Comparison of ENCODE assay signal across 19 cellular contexts in genomic region chr16:53492499-53492898, GRCh38. TPM values are rescaled to one million over a fixed set of nuclear protein-coding genes. Genes with fewer than 3 reads are reported as not detected.
DNase-seq lines count a peak whose midpoint lies in the region; ATAC-seq, FAIRE-seq and TF ChIP-seq lines count a peak whose summit lies in the region.
"Had no signal": no experiment of that assay in that cellular context is flagged by ENCODE, and none has a peak within 500 bp of the region (broad histone marks: within the 10 kb centered on the region; RNA-seq: fewer than 3 reads in every experiment).

No MANE protein-coding gene starts in this region.

- no peaks in the 10 kb centered on the region for H3K4me1 ChIP-seq in A549
- no peaks in the 10 kb centered on the region for H3K4me1 ChIP-seq in effector memory CD4-positive, alpha-beta T cell (ENCODE audit: control insufficient read depth, insufficient read depth, low read length, poor library complexity, severe bottlenecking)

- H3K4me3 ChIP-seq in A549: no peak overlapping the region
- H3K4me3 ChIP-seq in effector memory CD4-positive, alpha-beta T cell (ENCODE audit: insufficient read depth, low read depth, low read length, poor library complexity, severe bottlenecking): no peak overlapping the region
- H3K4me3 ChIP-seq: GM23248, PC-9 had no signal

- ATAC-seq in A549 (no peak), T-helper 17 cell (no peak), HG03521 (IDR thresholded peaks at IDR 0.05; ENCODE audit: unreplicated experiment) (no peak), GM18502 (IDR thresholded peaks at IDR 0.05; ENCODE audit: poor library complexity, unreplicated experiment) (no peak)
- ATAC-seq: HCT116 had no signal

- 88% methylated on average over 1 of the region's 1 CpG for WGBS in A549 (ENCODE audit: missing lambda C conversion rate)

- no peaks in the 10 kb centered on the region for H3K9me3 Mint-ChIP-seq in activated CD4-positive, alpha-beta T cell treated with anti-CD3 and anti-CD28 coated beads, Interleukin-2, amount 10 ng/mL, durations not matched to agents 7 days and 5 days

- CTCF ChIA-PET in activated CD4-positive, alpha-beta T cell treated with anti-CD3 and anti-CD28 coated beads, Interleukin-2, amount 10 ng/mL, durations not matched to agents 7 days and 5 days (lab: Charles Lee): interaction anchor here (1.9 kb wide), 1 partner anchor 10 kb away, joined by 7 read pairs; no protein-coding TSS in a partner anchor
- CTCF ChIA-PET in A549 (lab: Yijun Ruan, JAX): no interaction called here

- H3K9me3 ChIP-seq in A549 (no peaks in the 10 kb centered on the region), T-helper 17 cell (ENCODE audit: control insufficient read depth, low read length, poor library complexity, severe bottlenecking) (no peaks in the 10 kb centered on the region)
- H3K9me3 ChIP-seq in effector memory CD4-positive, alpha-beta T cell (ENCODE audit: control insufficient read depth, low read length): no peaks in the 10 kb centered on the region

- H3K27me3 Mint-ChIP-seq in activated CD4-positive, alpha-beta T cell treated with anti-CD3 and anti-CD28 coated beads, Interleukin-2, amount 10 ng/mL, durations not matched to agents 7 days and 5 days: no peaks in the 10 kb centered on the region
- H3K27me3 Mint-ChIP-seq in T-helper 17 cell: no peaks in the 10 kb centered on the region

- no peak overlapping the region for H3K4me2 ChIP-seq in A549
- H3K4me2 ChIP-seq: PC-9 had no signal

- no peak for TF ChIP-seq RAD21 in A549 (conservative IDR thresholded peaks at IDR 0.05 in 1 of 2, IDR thresholded peaks at IDR 0.05 in 1 of 2)

- TF ChIP-seq EP300 in A549 (IDR thresholded peaks at IDR 0.05): no peak

- TF ChIP-seq CTCF in A549 (IDR thresholded peaks at IDR 0.05): no peak

- H3K4me1 Mint-ChIP-seq in activated CD4-positive, alpha-beta T cell treated with anti-CD3 and anti-CD28 coated beads, Interleukin-2, amount 10 ng/mL, durations not matched to agents 7 days and 5 days: peaks cover 42% of the 10 kb centered on the region
- H3K4me1 Mint-ChIP-seq in T-helper 17 cell: peaks cover 27% of the 10 kb centered on the region

- no peak for FAIRE-seq in A549 (lab: Jason Lieb, UNC)
- FAIRE-seq: GM12892 had no signal

- peaks cover 80% of the 10 kb centered on the region for H3K36me3 Mint-ChIP-seq in activated CD4-positive, alpha-beta T cell treated with anti-CD3 and anti-CD28 coated beads, Interleukin-2, amount 10 ng/mL, durations not matched to agents 7 days and 5 days (ENCODE audit: low read depth)
- H3K36me3 Mint-ChIP-seq in T-helper 17 cell (ENCODE audit: low read depth): peaks cover 13% of the 10 kb centered on the region

- POLR2A ChIA-PET in activated CD4-positive, alpha-beta T cell treated with anti-CD3 and anti-CD28 coated beads, Interleukin-2, amount 10 ng/mL, durations not matched to agents 7 days and 5 days (lab: Charles Lee): no interaction called here
- POLR2A ChIA-PET in A549 (lab: Yijun Ruan, JAX): no interaction called here

- H3K36me3 ChIP-seq in effector memory CD4-positive, alpha-beta T cell (ENCODE audit: control insufficient read depth, insufficient read depth, low read length): peaks cover 59% of the 10 kb centered on the region

- no peak overlapping the region for H3K4me3 Mint-ChIP-seq in activated CD4-positive, alpha-beta T cell treated with anti-CD3 and anti-CD28 coated beads, Interleukin-2, amount 10 ng/mL, durations not matched to agents 7 days and 5 days
- no peak overlapping the region for H3K4me3 Mint-ChIP-seq in T-helper 17 cell

- no peak for DNase-seq in activated CD4-positive, alpha-beta T cell treated with anti-CD3 and anti-CD28 coated beads, Interleukin-2, amount 10 ng/mL, durations not matched to agents 7 days and 5 days
- no peak for DNase-seq in activated CD4-positive, alpha-beta T cell treated with anti-CD3 and anti-CD28 coated beads for 48 hours
- DNase-seq in A549 (ENCODE audit: low read depth in 1 of 2, low spot score in 1 of 2): no peak
- DNase-seq in T-helper 17 cell: no peak
- no peak for DNase-seq in effector memory CD4-positive, alpha-beta T cell
- no peak for DNase-seq in stimulated activated CD4-positive, alpha-beta T cell treated with anti-CD3 and anti-CD28 coated beads, Interleukin-15, amount 100 ng/mL, for 24 hours
- DNase-seq: C1 segment of cervical spinal cord, DND-41, GDM1, GM23248, NCI-H1417, NCI-H1930, NCI-H2171, NCI-H774, PC-9 had no signal

- TF ChIP-seq POLR2A in A549 (IDR thresholded peaks at IDR 0.05; ENCODE audit: low read length): no peak

- no peaks in the 10 kb centered on the region for H3K27me3 ChIP-seq in effector memory CD4-positive, alpha-beta T cell (replicated peaks; ENCODE audit: control insufficient read depth, insufficient read depth, low read length, poor library complexity, severe bottlenecking)

- H3K27ac Mint-ChIP-seq in activated CD4-positive, alpha-beta T cell treated with anti-CD3 and anti-CD28 coated beads, Interleukin-2, amount 10 ng/mL, durations not matched to agents 7 days and 5 days: peak overlapping the region; percentile 52
- H3K27ac Mint-ChIP-seq in T-helper 17 cell: peak overlapping the region; percentile 53

- H3K27ac ChIP-seq in A549: no peak overlapping the region
- H3K27ac ChIP-seq in effector memory CD4-positive, alpha-beta T cell (ENCODE audit: insufficient read depth, low read length, poor library complexity, severe bottlenecking): peak overlapping the region; percentile 8
- H3K27ac ChIP-seq: GM23248, PC-9 had no signal

TF ChIP-seq in A549, 52 proteins besides CTCF, POLR2A, EP300 and RAD21:
- no peak for TF ChIP-seq RARB (CRISPR knock-in tag; IDR thresholded peaks at IDR 0.05)
- no peak for TF ChIP-seq RCOR1 (IDR thresholded peaks at IDR 0.05; ENCODE audit: low read depth, low read length)
- TF ChIP-seq TP53 (CRISPR knock-in tag; IDR thresholded peaks at IDR 0.05): no peak
- TF ChIP-seq MAFK (IDR thresholded peaks at IDR 0.05; ENCODE audit: partially characterized antibody): peak; percentile 36
- no peak for TF ChIP-seq NPAS2 (CRISPR knock-in tag; IDR thresholded peaks at IDR 0.05; ENCODE audit: borderline replicate concordance)

RNA-seq across cellular contexts. Expression of gene AKTIP, which starts 10.5 kb away (rescaled TPM):
- 10 to 100 TPM; 57.9 to 61.3 TPM for total RNA-seq in activated CD4-positive, alpha-beta T cell treated with anti-CD3 and anti-CD28 coated beads, Interleukin-2, amount 10 ng/mL, durations not matched to agents 7 days and 5 days
- polyA plus RNA-seq in A549 (2011; rRNA removed) (48.4 and 58.4 TPM in 2 replicates), A549 (2017; fragmentation: RNase III; extraction: RNeasy Plus Mini Kit Qiagen cat#74134 plus additional on column Dnase treatment) (20.8 to 21.3 TPM (median 21.0 TPM) in 3 replicates)
- 13.8 and 16.2 TPM in 2 replicates for polyA plus RNA-seq in A549 (2012; cell fraction: cytosol; rRNA removed)
- polyA plus RNA-seq in A549 (2012; cell fraction: nucleus; rRNA removed): 10.1 and 13.8 TPM in 2 replicates
- 23.3 and 34.3 TPM in 2 replicates for polyA minus RNA-seq in A549 (2011; rRNA and poly(A)+ RNA removed)
- 10 to 100 TPM; 28.5 to 32.4 TPM for total RNA-seq in T-helper 17 cell

RNA-seq across cellular contexts. Expression of gene RBL2, which starts 58.2 kb away (rescaled TPM):
- total RNA-seq in activated CD4-positive, alpha-beta T cell treated with anti-CD3 and anti-CD28 coated beads, Interleukin-2, amount 10 ng/mL, durations not matched to agents 7 days and 5 days: 100 to 1,000 TPM; 178 to 188 TPM
- 44.3 and 45.0 TPM in 2 replicates for polyA plus RNA-seq in A549 (2011; rRNA removed)
- 11.8 and 14.9 TPM in 2 replicates for polyA plus RNA-seq in A549 (2012; cell fraction: cytosol; rRNA removed)
- 13.8 and 14.7 TPM in 2 replicates for polyA plus RNA-seq in A549 (2012; cell fraction: nucleus; rRNA removed)
- polyA plus RNA-seq in A549 (2017; fragmentation: RNase III; extraction: RNeasy Plus Mini Kit Qiagen cat#74134 plus additional on column Dnase treatment): 15.3 to 18.0 TPM (median 17.2 TPM) in 3 replicates
- 54.9 and 66.5 TPM in 2 replicates for polyA minus RNA-seq in A549 (2011; rRNA and poly(A)+ RNA removed)
- 100 to 1,000 TPM; 168 to 195 TPM for total RNA-seq in T-helper 17 cell
